ENCODE assay signal across 9 cellular contexts in the genomic region with DNA sequence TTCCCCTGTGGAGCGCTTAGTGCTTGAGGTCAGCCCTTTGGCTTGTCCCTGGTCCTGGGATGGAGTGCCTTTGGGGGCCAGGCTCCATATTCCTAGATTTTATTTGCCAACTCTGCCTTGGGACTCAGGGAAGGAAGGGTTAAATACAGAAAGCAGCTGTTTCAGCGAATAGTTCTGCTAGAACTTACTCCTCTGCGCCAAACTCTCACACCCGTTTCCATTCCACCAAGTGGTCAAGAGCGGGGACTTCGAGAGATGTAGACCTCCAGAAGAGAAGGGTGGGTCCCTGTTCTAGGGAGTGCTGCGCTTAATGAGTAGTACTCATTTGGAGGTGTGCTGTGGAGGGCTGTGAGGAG. TPM values are rescaled to one million over a fixed set of nuclear protein-coding genes. Genes with fewer than 3 reads are reported as not detected.
A peak's percentile ranks its signal among the peaks of the same experiment; 100 is the strongest.
DNase-seq lines count a peak whose midpoint lies in the region; ATAC-seq, FAIRE-seq and TF ChIP-seq lines count a peak whose summit lies in the region.
"Had no signal": no experiment of that assay in that cellular context is flagged by ENCODE, and none has a peak within 500 bp of the region (broad histone marks: within the 10 kb centered on the region; RNA-seq: fewer than 3 reads in every experiment).

No MANE protein-coding gene starts in this region.

- H3K27ac ChIP-seq in OCI-LY1 (ENCODE audit: low read depth, low read length, poor library complexity, severe bottlenecking), result no peak overlapping the region
- H3K27ac ChIP-seq in H1 (ENCODE audit: low read depth, low read length), result no peak overlapping the region

- H2AFZ ChIP-seq in OCI-LY1 (ENCODE audit: low read length) (peak overlapping the region; percentile 15; the same call in 1 of the 2 replicates), H1 (ENCODE audit: low read length) (peak overlapping the region; percentile 71)

- peaks cover 8% of the 10 kb centered on the region for H3K23me2 ChIP-seq in H1 (ENCODE audit: low read depth, low read length)

- H3K56ac ChIP-seq in H1 (replicated peaks; ENCODE audit: insufficient read length, low read depth, low read length), result no peak overlapping the region

- no peak for FAIRE-seq in H1 (lab: Jason Lieb, UNC)

- no peak for TF ChIP-seq EP300 in H1 (IDR thresholded peaks at IDR 0.05; ENCODE audit: borderline replicate concordance in 1 of 2, low read depth in 2 of 2, low read length in 2 of 2)

- peak overlapping the region; percentile 40 for H3K4me2 ChIP-seq in OCI-LY1 (ENCODE audit: low read length)
- H3K4me2 ChIP-seq in H1 (ENCODE audit: insufficient read depth in 1 of 2, low read depth in 2 of 2, low read length in 2 of 2), result peak overlapping the region in 1 of 2 experiments; percentile 1; a peak in 2 of 4 replicates

- CTCF ChIA-PET in H1 (lab: Charles Lee; ENCODE audit: partially characterized antibody), result interaction anchor here (0.6 to 23.7 kb wide), 19 partner anchors 8 to 202 kb away, joined by 3 to 427 read pairs (median 16); partner anchors contain the start of genes ADAMTS4, B4GALT3, FCER1G and NDUFS2

- no peaks in the 10 kb centered on the region for H3K9me3 Mint-ChIP-seq in progenitor cell of endocrine pancreas (ENCODE audit: low read depth)

- no peak overlapping the region for H2BK12ac ChIP-seq in H1 (ENCODE audit: low read depth, low read length)

- TF ChIP-seq CTCF in OCI-LY1 (IDR thresholded peaks at IDR 0.05; ENCODE audit: low read length) (no peak), H1 (IDR thresholded peaks at IDR 0.05; ENCODE audit: control extremely low read depth in 1 of 3, insufficient read depth in 1 of 3, low read depth in 1 of 3, low read length in 3 of 3) (no peak), progenitor cell of endocrine pancreas (IDR thresholded peaks at IDR 0.05; ENCODE audit: unreplicated experiment) (no peak)

- POLR2A ChIA-PET in H1 (lab: Charles Lee; ENCODE audit: partially characterized antibody), result interaction anchor here (0.5 to 2.2 kb wide), 12 partner anchors 8 to 213 kb away, joined by 3 to 26 read pairs (median 4); partner anchors contain the start of genes ADAMTS4 and NDUFS2

- no peaks in the 10 kb centered on the region for H3F3A ChIP-seq in OCI-LY1 (ENCODE audit: insufficient read depth, low read length)

- H3K4me3 ChIP-seq in OCI-LY1 (ENCODE audit: low read depth, low read length, poor library complexity, severe bottlenecking) (peak overlapping the region; percentile 2), H1 (ENCODE audit: extremely low read depth in 1 of 4, insufficient read depth in 2 of 4, low read depth in 3 of 4, low read length in 4 of 4) (peak overlapping the region in 1 of 4 experiments; percentile 6; a peak in 1 of 8 replicates)

- no peak overlapping the region for H3K4ac ChIP-seq in H1 (replicated peaks; ENCODE audit: insufficient read length, low read depth, low read length)

- peak overlapping the region; percentile 92 for H3K27ac Mint-ChIP-seq in progenitor cell of endocrine pancreas

- H3K27me3 ChIP-seq in OCI-LY1 (ENCODE audit: insufficient read depth, low read length), result no peaks in the 10 kb centered on the region
- H3K27me3 ChIP-seq in H1 (replicated peaks in 1 of 4; ENCODE audit: control insufficient read depth in 3 of 4, extremely low read depth in 1 of 4, insufficient read depth in 3 of 4, low read length in 3 of 4), result 0 out of 7 replicates have a peak, but pooled peaks cover 0 to 2% (median 0%) of the 10 kb centered on the region in 4 experiments

- H2BK5ac ChIP-seq in H1 (ENCODE audit: low read depth, low read length), result peak overlapping the region; percentile 55; the same call in 1 of the 2 replicates

- peaks cover 46% of the 10 kb centered on the region for H3K4me1 Mint-ChIP-seq in progenitor cell of endocrine pancreas (ENCODE audit: low read depth)

- 0 out of 2 replicates have a peak overlapping the region, but pooled peaks have one; percentile 43 for H2BK20ac ChIP-seq in H1 (ENCODE audit: low read length)

- H3K36me3 Mint-ChIP-seq in progenitor cell of endocrine pancreas (ENCODE audit: insufficient read depth), result peaks cover 3% of the 10 kb centered on the region

- peak overlapping the region; percentile 99 for H3K4me3 Mint-ChIP-seq in progenitor cell of endocrine pancreas (ENCODE audit: low read depth)

- H4K20me1 ChIP-seq in OCI-LY1 (ENCODE audit: insufficient read depth, low read length), result no peaks in the 10 kb centered on the region
- H4K20me1 ChIP-seq in H1 (replicated peaks in 1 of 2; ENCODE audit: control insufficient read depth in 1 of 2, insufficient read depth in 2 of 2, low read length in 2 of 2), result no peaks in the 10 kb centered on the region

- no peak overlapping the region for H3K14ac ChIP-seq in H1 (ENCODE audit: insufficient read length)

- no peak overlapping the region for H3K23ac ChIP-seq in H1 (ENCODE audit: insufficient read length)

- H2BK120ac ChIP-seq in H1 (replicated peaks; ENCODE audit: low read depth, low read length), result no peak overlapping the region

- no peak overlapping the region for H2AK5ac ChIP-seq in H1 (ENCODE audit: low read depth, low read length)

- peaks cover 24% of the 10 kb centered on the region for H3K36me3 ChIP-seq in OCI-LY1 (ENCODE audit: insufficient read depth, low read length)
- H3K36me3 ChIP-seq in H1 (ENCODE audit: control insufficient read depth in 2 of 4, insufficient read depth in 4 of 4, low read length in 3 of 4), result peaks cover 0 to 10% (median 8%) of the 10 kb centered on the region in 4 experiments; a peak in 5 of 8 replicates

- ATAC-seq in GM18508 (IDR thresholded peaks at IDR 0.05; ENCODE audit: insufficient read depth, unreplicated experiment), result peak; percentile 0
- no peak for ATAC-seq in GM21367 (IDR thresholded peaks at IDR 0.05; ENCODE audit: unreplicated experiment)
- no peak for ATAC-seq in HG02798 (IDR thresholded peaks at IDR 0.05; ENCODE audit: poor library complexity, unreplicated experiment)

- no peak for TF ChIP-seq RAD21 in H1 (IDR thresholded peaks at IDR 0.05 in 1 of 2, conservative IDR thresholded peaks at IDR 0.05 in 1 of 2; ENCODE audit: low read depth in 2 of 2, low read length in 2 of 2)

- no peaks in the 10 kb centered on the region for H3K27me3 Mint-ChIP-seq in progenitor cell of endocrine pancreas

- H3K79me1 ChIP-seq in H1 (ENCODE audit: low read depth, low read length), result no peaks in the 10 kb centered on the region

- no peak overlapping the region for H4K91ac ChIP-seq in H1 (replicated peaks; ENCODE audit: insufficient read length, low read length)

- H3K79me2 ChIP-seq in OCI-LY1 (ENCODE audit: insufficient read depth, low read length), result no peaks in the 10 kb centered on the region
- H3K79me2 ChIP-seq in H1 (ENCODE audit: control insufficient read depth in 1 of 2, insufficient read depth in 2 of 2, low read length in 2 of 2), result no peaks in the 10 kb centered on the region

- DNase-seq in H1 (ENCODE audit: low read depth in 1 of 2, low spot score in 2 of 2), result no peak
- no peak for DNase-seq in progenitor cell of endocrine pancreas (ENCODE audit: low spot score, unreplicated experiment)
- no peak for DNase-seq in hypothalamus (lab: John Stamatoyannopoulos, UW)
- DNase-seq in NCI-H748 (lab: John Stamatoyannopoulos, UW; ENCODE audit: unreplicated experiment), result no peak

- peak overlapping the region; percentile 53; the same call in 1 of the 2 replicates for H2BK15ac ChIP-seq in H1 (ENCODE audit: low read length)

- WGBS in H1 (ENCODE audit: extremely low coverage in 1 of 2, insufficient coverage in 1 of 2, insufficient read length in 1 of 2, insufficient replicate concordance in 2 of 2, low coverage in 1 of 2, low lambda C conversion rate in 2 of 2, missing lambda C conversion rate in 1 of 2), 2 experiments, result 89% methylated on average over 7 of the region's 7 CpGs; no CpG with 5 or more reads in 1 of the 2 experiments

- peaks cover 24% of the 10 kb centered on the region for H3K4me1 ChIP-seq in OCI-LY1 (ENCODE audit: insufficient read depth, low read length, severe bottlenecking)
- peaks cover 2 to 6% (median 4%) of the 10 kb centered on the region in 4 experiments for H3K4me1 ChIP-seq in H1 (replicated peaks in 1 of 4; ENCODE audit: control insufficient read depth in 3 of 4, insufficient read depth in 4 of 4, low read length in 3 of 4)

- H3K18ac ChIP-seq in H1 (ENCODE audit: extremely low read depth, low read length), result 0 out of 2 replicates have a peak overlapping the region, but pooled peaks have one; percentile 62

- H4K8ac ChIP-seq in H1 (ENCODE audit: extremely low read depth, insufficient read depth, low read length), result no peak overlapping the region

- peak overlapping the region; percentile 7 for H4K5ac ChIP-seq in H1 (ENCODE audit: insufficient read length, low read depth, low read length)

- H3K9me2 ChIP-seq in OCI-LY1 (ENCODE audit: low read depth, low read length), result no peaks in the 10 kb centered on the region

- no peak for TF ChIP-seq POLR2A in H1 (IDR thresholded peaks at IDR 0.05; ENCODE audit: control extremely low read depth in 1 of 2, low read depth in 2 of 2, low read length in 2 of 2)

- H3K9ac ChIP-seq in OCI-LY1 (ENCODE audit: low read length) (no peak overlapping the region; the same call in 1 of the 2 replicates), H1 (replicated peaks in 1 of 4; ENCODE audit: extremely low read depth in 1 of 4, low read depth in 3 of 4, low read length in 3 of 4) (no peak overlapping the region)

- H3K9me3 ChIP-seq in OCI-LY1 (ENCODE audit: low read length) (no peaks in the 10 kb centered on the region), H1 (ENCODE audit: insufficient read depth in 2 of 2, low read depth in 1 of 2, low read length in 1 of 2) (no peaks in the 10 kb centered on the region)

RNA-seq across cellular contexts. Expression of gene TOMM40L, which starts 0.7 kb away (rescaled TPM):
- total RNA-seq in H1 (2021; fragmentation: NEBNext Ultra II Directional; extraction: Animal tissue kit (Norgen Biotek cat#: 25700)), result 13.8 and 15.0 TPM in 2 replicates
- 11.4 and 14.2 TPM in 2 replicates for polyA plus RNA-seq in H1 (2011; rRNA removed)
- 14.8 TPM for polyA plus RNA-seq in H1 (2011; cell fraction: cytosol; rRNA removed)
- 19.7 TPM for polyA plus RNA-seq in H1 (2011; cell fraction: nucleus; rRNA removed)
- 10.0 to 14.8 TPM (median 12.8 TPM) in 4 replicates for polyA plus RNA-seq in H1 (2012, experiment 1 of 2)
- polyA plus RNA-seq in H1 (2012, experiment 2 of 2), result 10.6 TPM
- polyA plus RNA-seq in H1 (2013, experiment 1 of 2), result 9.6 TPM
- polyA plus RNA-seq in H1 (2013, experiment 2 of 2), result 8.8 TPM
- polyA minus RNA-seq in H1 (2011; rRNA and poly(A)+ RNA removed), result 23.4 and 24.7 TPM in 2 replicates
- polyA minus RNA-seq in H1 (2011; cell fraction: cytosol; rRNA and poly(A)+ RNA removed), result 5.9 TPM
- polyA minus RNA-seq in H1 (2011; cell fraction: nucleus; rRNA and poly(A)+ RNA removed), result 21.5 TPM
- 15.2 and 16.3 TPM in 2 replicates for total RNA-seq in progenitor cell of endocrine pancreas

RNA-seq across cellular contexts. Expression of gene APOA2, which starts 1.7 kb away (rescaled TPM):
- not detected in 2 replicates for total RNA-seq in H1 (2021; fragmentation: NEBNext Ultra II Directional; extraction: Animal tissue kit (Norgen Biotek cat#: 25700))
- 0.41 TPM in 1 of 2 replicates, not detected in the other for polyA plus RNA-seq in H1 (2011; rRNA removed)
- 3.6 TPM for polyA plus RNA-seq in H1 (2011; cell fraction: cytosol; rRNA removed)
- not detected for polyA plus RNA-seq in H1 (2011; cell fraction: nucleus; rRNA removed)
- 2.0 to 3.1 TPM in 2 of 4 replicates, not detected in the others for polyA plus RNA-seq in H1 (2012, experiment 1 of 2)
- polyA plus RNA-seq in H1 (2012, experiment 2 of 2), result 8.6 TPM
- not detected for polyA plus RNA-seq in H1 (2013, experiment 1 of 2)
- not detected for polyA plus RNA-seq in H1 (2013, experiment 2 of 2)
- polyA minus RNA-seq in H1 (2011; rRNA and poly(A)+ RNA removed), result not detected in 2 replicates
- polyA minus RNA-seq in H1 (2011; cell fraction: cytosol; rRNA and poly(A)+ RNA removed), result not detected
- not detected for polyA minus RNA-seq in H1 (2011; cell fraction: nucleus; rRNA and poly(A)+ RNA removed)
- 51.3 and 74.2 TPM in 2 replicates for total RNA-seq in progenitor cell of endocrine pancreas
- total RNA-seq: RPMI7951 had no signal

RNA-seq across cellular contexts. Expression of gene FCER1G, which starts 10.1 kb away (rescaled TPM):
- total RNA-seq in H1 (2021; fragmentation: NEBNext Ultra II Directional; extraction: Animal tissue kit (Norgen Biotek cat#: 25700)), result 0.86 TPM in 1 of 2 replicates, not detected in the other
- polyA plus RNA-seq in H1 (2011; rRNA removed), result 0.85 and 1.6 TPM in 2 replicates
- polyA plus RNA-seq in H1 (2011; cell fraction: cytosol; rRNA removed), result 0.43 TPM
- polyA plus RNA-seq in H1 (2011; cell fraction: nucleus; rRNA removed), result 0.66 TPM
- 0.40 to 0.58 TPM (median 0.48 TPM) in 3 of 4 replicates, not detected in the other for polyA plus RNA-seq in H1 (2012, experiment 1 of 2)
- polyA plus RNA-seq in H1 (2012, experiment 2 of 2), result 0.93 TPM
- 0.85 TPM for polyA plus RNA-seq in H1 (2013, experiment 1 of 2)
- 0.85 TPM for polyA plus RNA-seq in H1 (2013, experiment 2 of 2)
- not detected in 2 replicates for polyA minus RNA-seq in H1 (2011; rRNA and poly(A)+ RNA removed)
- not detected for polyA minus RNA-seq in H1 (2011; cell fraction: cytosol; rRNA and poly(A)+ RNA removed)
- polyA minus RNA-seq in H1 (2011; cell fraction: nucleus; rRNA and poly(A)+ RNA removed), result not detected
- total RNA-seq in progenitor cell of endocrine pancreas, result 0.60 and 1.5 TPM in 2 replicates
- total RNA-seq: RPMI7951 had no signal

RNA-seq across cellular contexts. Expression of gene NR1I3, which starts 12.8 kb away (rescaled TPM):
- not detected in 2 replicates for total RNA-seq in H1 (2021; fragmentation: NEBNext Ultra II Directional; extraction: Animal tissue kit (Norgen Biotek cat#: 25700))
- polyA plus RNA-seq in H1 (2011; rRNA removed), result not detected in 2 replicates
- not detected for polyA plus RNA-seq in H1 (2011; cell fraction: cytosol; rRNA removed)
- polyA plus RNA-seq in H1 (2011; cell fraction: nucleus; rRNA removed), result not detected
- 0.58 to 1.7 TPM (median 0.98 TPM) in 4 replicates for polyA plus RNA-seq in H1 (2012, experiment 1 of 2)
- polyA plus RNA-seq in H1 (2012, experiment 2 of 2), result 0.28 TPM
- not detected for polyA plus RNA-seq in H1 (2013, experiment 1 of 2)
- polyA plus RNA-seq in H1 (2013, experiment 2 of 2), result not detected
- polyA minus RNA-seq in H1 (2011; rRNA and poly(A)+ RNA removed), result not detected in 2 replicates
- not detected for polyA minus RNA-seq in H1 (2011; cell fraction: cytosol; rRNA and poly(A)+ RNA removed)
- not detected for polyA minus RNA-seq in H1 (2011; cell fraction: nucleus; rRNA and poly(A)+ RNA removed)
- not detected in 2 replicates for total RNA-seq in progenitor cell of endocrine pancreas
- total RNA-seq: RPMI7951 had no signal

RNA-seq across cellular contexts. Expression of gene NDUFS2, which starts 23.0 kb away (rescaled TPM):
- 88.7 and 95.1 TPM in 2 replicates for total RNA-seq in H1 (2021; fragmentation: NEBNext Ultra II Directional; extraction: Animal tissue kit (Norgen Biotek cat#: 25700))
- 100 and 113 TPM in 2 replicates for polyA plus RNA-seq in H1 (2011; rRNA removed)
- polyA plus RNA-seq in H1 (2011; cell fraction: cytosol; rRNA removed), result 140 TPM
- polyA plus RNA-seq in H1 (2011; cell fraction: nucleus; rRNA removed), result 108 TPM
- 108 to 115 TPM (median 112 TPM) in 4 replicates for polyA plus RNA-seq in H1 (2012, experiment 1 of 2)
- 55.7 TPM for polyA plus RNA-seq in H1 (2012, experiment 2 of 2)
- polyA plus RNA-seq in H1 (2013, experiment 1 of 2), result 49.8 TPM
- 45.7 TPM for polyA plus RNA-seq in H1 (2013, experiment 2 of 2)
- 178 and 185 TPM in 2 replicates for polyA minus RNA-seq in H1 (2011; rRNA and poly(A)+ RNA removed)
- 86.2 TPM for polyA minus RNA-seq in H1 (2011; cell fraction: cytosol; rRNA and poly(A)+ RNA removed)
- polyA minus RNA-seq in H1 (2011; cell fraction: nucleus; rRNA and poly(A)+ RNA removed), result 116 TPM
- 98.2 and 103 TPM in 2 replicates for total RNA-seq in progenitor cell of endocrine pancreas

Comparison
In these comparisons a context has a peak if more than half of its experiments do, and no peak if none do; other contexts are left out.
1. RNA of gene APOA2, which starts 1.7 kb away (total RNA-seq): 51.3 to 74.2 TPM in progenitor cell of endocrine pancreas; not detected in H1; every median in the first group is over 10 times any median in the second.